1 cellular context compared by ENCODE assay signal in the genomic region with DNA sequence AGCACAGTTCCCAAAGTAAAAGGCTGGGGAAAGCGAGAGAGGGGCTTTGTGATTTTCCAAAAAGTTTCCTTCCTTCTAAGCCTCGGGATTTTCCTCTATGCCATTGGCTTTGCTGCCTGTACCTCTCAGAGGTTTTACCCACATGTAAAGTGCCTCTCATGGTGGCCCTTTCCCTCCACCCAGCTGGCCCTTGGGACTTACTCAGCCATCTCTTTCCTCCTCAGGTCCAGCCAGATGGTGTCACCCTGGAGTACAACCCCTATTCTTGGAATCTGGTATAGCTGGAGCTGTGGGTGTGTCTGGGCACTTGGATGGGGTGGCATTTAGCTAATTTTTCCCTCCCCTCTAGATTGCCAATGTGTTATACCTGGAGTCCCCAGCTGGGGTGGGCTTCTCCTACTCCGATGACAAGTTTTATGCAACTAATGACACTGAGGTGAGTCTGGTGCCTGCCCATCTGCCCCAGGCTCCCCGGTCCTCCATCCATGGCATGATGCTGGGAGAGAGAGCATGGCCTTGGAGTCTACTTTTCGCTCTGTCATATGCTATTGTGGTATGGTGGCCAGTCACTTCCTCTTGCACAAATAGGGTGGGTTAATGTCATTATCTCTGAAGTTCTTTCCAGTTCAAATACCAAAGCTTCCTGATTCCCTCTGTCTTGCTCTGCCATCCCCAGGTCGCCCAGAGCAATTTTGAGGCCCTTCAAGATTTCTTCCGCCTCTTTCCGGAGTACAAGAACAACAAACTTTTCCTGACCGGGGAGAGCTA.
TF ChIP-seq lines count a peak whose summit lies in the region.

No MANE protein-coding gene starts in this region.

TF ChIP-seq in HCT116, 20 proteins besides CTCF, POLR2A, EP300 and RAD21 (continued from another document):
- TF ChIP-seq, protein P1, sequence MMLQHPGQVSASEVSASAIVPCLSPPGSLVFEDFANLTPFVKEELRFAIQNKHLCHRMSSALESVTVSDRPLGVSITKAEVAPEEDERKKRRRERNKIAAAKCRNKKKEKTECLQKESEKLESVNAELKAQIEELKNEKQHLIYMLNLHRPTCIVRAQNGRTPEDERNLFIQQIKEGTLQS (IDR thresholded peaks at IDR 0.05): no peak
- TF ChIP-seq ZNF274 (IDR thresholded peaks at IDR 0.05; ENCODE audit: low read depth, low read length) (no peak), ZFX (IDR thresholded peaks at IDR 0.05) (no peak), SIN3A (IDR thresholded peaks at IDR 0.05; ENCODE audit: low read depth) (no peak), SP1 (IDR thresholded peaks at IDR 0.05; ENCODE audit: low read depth) (no peak), TCF7L2 (IDR thresholded peaks at IDR 0.05; ENCODE audit: borderline replicate concordance, extremely low read depth, insufficient read depth, insufficient read length) (no peak), YY1 (IDR thresholded peaks at IDR 0.05; ENCODE audit: extremely low read depth, insufficient replicate concordance, low read depth, low read length) (no peak)
- TF ChIP-seq, protein P2, sequence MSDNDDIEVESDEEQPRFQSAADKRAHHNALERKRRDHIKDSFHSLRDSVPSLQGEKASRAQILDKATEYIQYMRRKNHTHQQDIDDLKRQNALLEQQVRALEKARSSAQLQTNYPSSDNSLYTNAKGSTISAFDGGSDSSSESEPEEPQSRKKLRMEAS (IDR thresholded peaks at IDR 0.05): no peak
- TF ChIP-seq, protein P3, sequence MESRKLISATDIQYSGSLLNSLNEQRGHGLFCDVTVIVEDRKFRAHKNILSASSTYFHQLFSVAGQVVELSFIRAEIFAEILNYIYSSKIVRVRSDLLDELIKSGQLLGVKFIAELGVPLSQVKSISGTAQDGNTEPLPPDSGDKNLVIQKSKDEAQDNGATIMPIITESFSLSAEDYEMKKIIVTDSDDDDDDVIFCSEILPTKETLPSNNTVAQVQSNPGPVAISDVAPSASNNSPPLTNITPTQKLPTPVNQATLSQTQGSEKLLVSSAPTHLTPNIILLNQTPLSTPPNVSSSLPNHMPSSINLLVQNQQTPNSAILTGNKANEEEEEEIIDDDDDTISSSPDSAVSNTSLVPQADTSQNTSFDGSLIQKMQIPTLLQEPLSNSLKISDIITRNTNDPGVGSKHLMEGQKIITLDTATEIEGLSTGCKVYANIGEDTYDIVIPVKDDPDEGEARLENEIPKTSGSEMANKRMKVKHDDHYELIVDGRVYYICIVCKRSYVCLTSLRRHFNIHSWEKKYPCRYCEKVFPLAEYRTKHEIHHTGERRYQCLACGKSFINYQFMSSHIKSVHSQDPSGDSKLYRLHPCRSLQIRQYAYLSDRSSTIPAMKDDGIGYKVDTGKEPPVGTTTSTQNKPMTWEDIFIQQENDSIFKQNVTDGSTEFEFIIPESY (IDR thresholded peaks at IDR 0.05; ENCODE audit: extremely low read depth, insufficient replicate concordance, low read length): no peak
